8 cellular contexts compared by ENCODE assay signal in the genomic region with DNA sequence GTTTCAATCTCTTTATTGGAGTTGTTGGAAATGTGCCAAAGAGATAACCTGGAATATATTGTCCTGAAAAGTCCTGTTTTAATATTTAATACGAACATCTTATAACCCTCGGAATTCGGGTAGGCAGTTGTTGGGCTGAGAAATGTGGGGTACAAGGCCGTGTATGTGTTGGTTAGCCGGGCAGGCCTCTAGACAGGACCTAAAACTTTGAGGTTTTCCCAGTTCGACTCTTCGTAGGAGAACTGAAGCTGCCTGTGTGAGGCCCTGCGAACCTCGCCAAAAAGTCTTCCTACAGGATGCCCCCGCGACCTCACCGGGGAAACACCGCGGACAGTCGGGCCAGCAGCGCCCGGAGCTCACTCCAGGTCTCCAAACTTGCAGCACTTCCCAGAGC. TPM values are rescaled to one million over a fixed set of nuclear protein-coding genes. Genes with fewer than 3 reads are reported as not detected.
A peak's percentile ranks its signal among the peaks of the same experiment; 100 is the strongest.
DNase-seq lines count a peak whose midpoint lies in the region; ATAC-seq, FAIRE-seq and TF ChIP-seq lines count a peak whose summit lies in the region.

No MANE protein-coding gene starts in this region.

- H3K4me3 ChIP-seq in CD8-positive, alpha-beta T cell (ENCODE audit: low read depth, low read length), result peak overlapping the region; percentile 52
- peak overlapping the region; percentile 90 for H3K4me3 ChIP-seq in astrocyte (ENCODE audit: insufficient read depth, low read depth, low read length)

- H3K4me2 ChIP-seq in astrocyte (ENCODE audit: low read length), result peak overlapping the region; percentile 94

- peak overlapping the region; percentile 77 for H3K4me3 Mint-ChIP-seq in CD8-positive, alpha-beta T cell
- H3K4me3 Mint-ChIP-seq in astrocyte (ENCODE audit: unreplicated experiment) (peak overlapping the region; percentile 84), memory B cell (peak overlapping the region; percentile 81)

- H4K20me1 ChIP-seq in astrocyte (ENCODE audit: insufficient read depth, low read length), result peaks cover 10% of the 10 kb centered on the region

- POLR2A ChIA-PET in CD8-positive, alpha-beta T cell (lab: Charles Lee), result no interaction called here

- intact Hi-C loops in CD8-positive, alpha-beta T cell (cut with DNase I, micrococcal nuclease), result no loop called here

- H3K27ac Mint-ChIP-seq in CD8-positive, alpha-beta T cell, result no peak overlapping the region
- no peak overlapping the region for H3K27ac Mint-ChIP-seq in astrocyte (ENCODE audit: unreplicated experiment)
- no peak overlapping the region for H3K27ac Mint-ChIP-seq in memory B cell

- no peak for DNase-seq in CD8-positive, alpha-beta T cell
- no peak for DNase-seq in astrocyte (ENCODE audit: low read depth)
- no peak for DNase-seq in memory B cell (ENCODE audit: low spot score in 2 of 2)
- no peak for DNase-seq in RPMI8226
- DNase-seq in ecto neural progenitor cell (ENCODE audit: low spot score), result no peak
- DNase-seq in hepatic stellate cell (ENCODE audit: low spot score), result no peak

- peaks cover 44% of the 10 kb centered on the region for H3K27me3 Mint-ChIP-seq in CD8-positive, alpha-beta T cell (ENCODE audit: low read depth)
- H3K27me3 Mint-ChIP-seq in astrocyte (ENCODE audit: low read depth, unreplicated experiment) (no peaks in the 10 kb centered on the region), memory B cell (peaks cover 26% of the 10 kb centered on the region)

- TF ChIP-seq CTCF in CD8-positive, alpha-beta T cell (IDR thresholded peaks at IDR 0.05), result no peak
- TF ChIP-seq CTCF in astrocyte (IDR thresholded peaks at IDR 0.05; ENCODE audit: insufficient read depth, low read depth, low read length), result no peak

- H3K9me3 Mint-ChIP-seq in CD8-positive, alpha-beta T cell, result no peaks in the 10 kb centered on the region
- H3K9me3 Mint-ChIP-seq in astrocyte (ENCODE audit: unreplicated experiment), result no peaks in the 10 kb centered on the region
- no peaks in the 10 kb centered on the region for H3K9me3 Mint-ChIP-seq in memory B cell

- H2AFZ ChIP-seq in astrocyte (ENCODE audit: low read depth, low read length), result peak overlapping the region; percentile 43

- CTCF ChIA-PET in CD8-positive, alpha-beta T cell (lab: Charles Lee), result no interaction called here

- H3K36me3 Mint-ChIP-seq in CD8-positive, alpha-beta T cell, result no peaks in the 10 kb centered on the region
- H3K36me3 Mint-ChIP-seq in astrocyte (ENCODE audit: low read depth, unreplicated experiment) (no peaks in the 10 kb centered on the region), memory B cell (no peaks in the 10 kb centered on the region)

- H3K79me2 ChIP-seq in astrocyte (ENCODE audit: insufficient read depth, low read length), result peaks cover 30% of the 10 kb centered on the region

- H3K9me3 ChIP-seq in CD8-positive, alpha-beta T cell (ENCODE audit: low read length), result no peaks in the 10 kb centered on the region
- no peaks in the 10 kb centered on the region for H3K9me3 ChIP-seq in astrocyte (ENCODE audit: insufficient read depth, low read depth, low read length)

- H3K27me3 ChIP-seq in CD8-positive, alpha-beta T cell (ENCODE audit: insufficient read depth, low read length), result peaks cover 24% of the 10 kb centered on the region
- H3K27me3 ChIP-seq in astrocyte (ENCODE audit: insufficient read depth, low read length), result no peaks in the 10 kb centered on the region

- H3K36me3 ChIP-seq in CD8-positive, alpha-beta T cell (ENCODE audit: insufficient read depth, low read length), result no peaks in the 10 kb centered on the region
- no peaks in the 10 kb centered on the region for H3K36me3 ChIP-seq in astrocyte (ENCODE audit: insufficient read depth, low read length)

- no peak overlapping the region for H3K27ac ChIP-seq in CD8-positive, alpha-beta T cell (ENCODE audit: low read depth, low read length)
- H3K27ac ChIP-seq in astrocyte (ENCODE audit: low read depth, low read length), result peak overlapping the region; percentile 95

- no peak for ATAC-seq in CD8-positive, alpha-beta T cell
- ATAC-seq in HG02943 (IDR thresholded peaks at IDR 0.05; ENCODE audit: low read depth, unreplicated experiment), result peak; percentile 14
- ATAC-seq in memory B cell (ENCODE audit: low read depth), result no peak
- ATAC-seq in GM18907 (IDR thresholded peaks at IDR 0.05; ENCODE audit: unreplicated experiment), result no peak

- H3K4me1 ChIP-seq in CD8-positive, alpha-beta T cell (ENCODE audit: insufficient read depth, low read length), result peaks cover 15% of the 10 kb centered on the region
- H3K4me1 ChIP-seq in astrocyte (ENCODE audit: insufficient read depth, low read length), result peaks cover 37% of the 10 kb centered on the region

- peaks cover 23% of the 10 kb centered on the region for H3K4me1 Mint-ChIP-seq in CD8-positive, alpha-beta T cell (ENCODE audit: low read depth)
- H3K4me1 Mint-ChIP-seq in astrocyte (ENCODE audit: low read depth, unreplicated experiment) (peaks cover 37% of the 10 kb centered on the region), memory B cell (peaks cover 27% of the 10 kb centered on the region)

- FAIRE-seq in astrocyte (lab: Jason Lieb, UNC), result no peak

- peak overlapping the region; percentile 93 for H3K9ac ChIP-seq in astrocyte (ENCODE audit: low read length)

RNA-seq across cellular contexts. Expression of a gene that starts 0.6 kb away (rescaled TPM):
- total RNA-seq in CD8-positive, alpha-beta T cell, result 1 to 10 TPM; 3.2 to 3.9 TPM
- total RNA-seq in astrocyte, result 34.8 and 39.6 TPM in 2 replicates
